ENCODE assay signal across 6 cellular contexts in genomic region chr1:92524944-92525590, GRCh38. TPM values are rescaled to one million over a fixed set of nuclear protein-coding genes. Genes with fewer than 3 reads are reported as not detected.
DNase-seq lines count a peak whose midpoint lies in the region; ATAC-seq and TF ChIP-seq lines count a peak whose summit lies in the region.
"Not testable (repeated sequence)": the region's sequence is repeated elsewhere in the genome, so short reads cannot be mapped to it uniquely, and the experiment has no call there.

No MANE protein-coding gene starts in this region.

- not testable (repeated sequence) for H3K4me1 ChIP-seq in adrenal gland (replicated peaks in 1 of 2)

- not testable (repeated sequence) for H3K9me3 ChIP-seq in adrenal gland (replicated peaks in 1 of 3)

- CTCF ChIA-PET in activated CD4-positive, alpha-beta T cell treated with anti-CD3 and anti-CD28 coated beads for 36 hours (lab: Charles Lee) = interaction anchor here (0.5 to 1.3 kb wide), 4 partner anchors 9 to 59 kb away, joined by 3 to 4 read pairs (median 4); no protein-coding TSS in a partner anchor

- DNase-seq in Daoy (ENCODE audit: low read depth) = peak; percentile 16
- not testable (repeated sequence) for DNase-seq in activated CD4-positive, alpha-beta T cell treated with anti-CD3 and anti-CD28 coated beads for 36 hours
- DNase-seq in adrenal gland = peak in 6 of 7 donors; percentile 54 to 59 (median 56)
- DNase-seq in brain microvascular endothelial cell = peak; percentile 27
- peak; percentile 5 for DNase-seq in fibroblast of gingiva (ENCODE audit: low read depth)
- DNase-seq in fibroblast of pulmonary artery (ENCODE audit: low read depth) = peak; percentile 25

- TF ChIP-seq CTCF in adrenal gland (IDR thresholded peaks at IDR 0.05); brain microvascular endothelial cell (IDR thresholded peaks at IDR 0.05; ENCODE audit: low read depth, low read length, missing control alignments); fibroblast of pulmonary artery (IDR thresholded peaks at IDR 0.05; ENCODE audit: low read length, missing control alignments): not testable (repeated sequence)

- H3K36me3 Mint-ChIP-seq in activated CD4-positive, alpha-beta T cell treated with anti-CD3 and anti-CD28 coated beads for 36 hours (ENCODE audit: low read depth) = peaks cover 49% of the 10 kb centered on the region

- POLR2A ChIA-PET in activated CD4-positive, alpha-beta T cell treated with anti-CD3 and anti-CD28 coated beads for 36 hours (lab: Charles Lee) = not testable (repeated sequence)

- H3K27me3 ChIP-seq in adrenal gland; brain microvascular endothelial cell (replicated peaks): not testable (repeated sequence)

- H3K27me3 Mint-ChIP-seq in activated CD4-positive, alpha-beta T cell treated with anti-CD3 and anti-CD28 coated beads for 36 hours = not testable (repeated sequence)

- intact Hi-C loops in activated CD4-positive, alpha-beta T cell treated with anti-CD3 and anti-CD28 coated beads for 36 hours (cut with DNase I, micrococcal nuclease); adrenal gland (cut with DNase I): not testable (repeated sequence)

- in situ Hi-C loops in brain microvascular endothelial cell (cut with HindIII; ENCODE audit: low pct_ligation_motif_present, low sequenced_read_pairs) = not testable (repeated sequence)

- not testable (repeated sequence) for H3K4me3 Mint-ChIP-seq in activated CD4-positive, alpha-beta T cell treated with anti-CD3 and anti-CD28 coated beads for 36 hours

- ATAC-seq in activated CD4-positive, alpha-beta T cell treated with anti-CD3 and anti-CD28 coated beads for 36 hours = peak; percentile 23

- H3K9me3 Mint-ChIP-seq in activated CD4-positive, alpha-beta T cell treated with anti-CD3 and anti-CD28 coated beads for 36 hours (ENCODE audit: low read depth) = not testable (repeated sequence)

- not testable (repeated sequence) for H3K36me3 ChIP-seq in adrenal gland (replicated peaks in 1 of 2); brain microvascular endothelial cell (replicated peaks)

- peaks cover 11% of the 10 kb centered on the region for H3K4me1 Mint-ChIP-seq in activated CD4-positive, alpha-beta T cell treated with anti-CD3 and anti-CD28 coated beads for 36 hours

- WGBS in adrenal gland, 4 donors = 67 to 72% (median 70%) methylated on average over 9 of the region's 9 CpGs

- not testable (repeated sequence) for H3K4me3 ChIP-seq in adrenal gland; brain microvascular endothelial cell (ENCODE audit: low read depth, low read length); fibroblast of pulmonary artery (replicated peaks; ENCODE audit: low read depth, low read length)

- H3K27ac ChIP-seq in adrenal gland = peak overlapping the region in 1 of 5 donors; percentile 23
- not testable (repeated sequence) for H3K27ac ChIP-seq in brain microvascular endothelial cell

- not testable (repeated sequence) for H3K27ac Mint-ChIP-seq in activated CD4-positive, alpha-beta T cell treated with anti-CD3 and anti-CD28 coated beads for 36 hours

- not testable (repeated sequence) for TF ChIP-seq POLR2A in adrenal gland (IDR thresholded peaks at IDR 0.05)

RNA-seq across cellular contexts. Expression of gene GFI1, which starts 38.3 kb away (rescaled TPM):
- total RNA-seq in Daoy (2014; rRNA removed; shearing (Covaris generic)) = 0.06 and 0.30 TPM in 2 replicates
- 10 to 100 TPM; 47.7 to 53.7 TPM for total RNA-seq in activated CD4-positive, alpha-beta T cell treated with anti-CD3 and anti-CD28 coated beads for 36 hours
- under 1 TPM in 7 of 8 donors, not detected in 1; 0.11 to 0.93 (median 0.42) TPM for total RNA-seq in adrenal gland
- polyA plus RNA-seq in adrenal gland = under 1 TPM; 0.29 to 0.40 (median 0.32) TPM

Comparison
In these comparisons a context has a peak if more than half of its experiments do, and no peak if none do; other contexts are left out.
1. RNA of gene GFI1, which starts 38.3 kb away (total RNA-seq): 47.7 to 53.7 TPM in activated CD4-positive, alpha-beta T cell treated with anti-CD3 and anti-CD28 coated beads for 36 hours; 0.11 to 0.93 TPM in adrenal gland and 0.06 to 0.30 TPM in Daoy; every median in the first group is over 10 times any median in the second.